ENCODE assay signal across 8 cellular contexts in genomic region chr12:52036587-52037171, GRCh38. TPM values are rescaled to one million over a fixed set of nuclear protein-coding genes. Genes with fewer than 3 reads are reported as not detected.
DNase-seq lines count a peak whose midpoint lies in the region; ATAC-seq, FAIRE-seq and TF ChIP-seq lines count a peak whose summit lies in the region.

No MANE protein-coding gene starts in this region.

- peaks cover 33% of the 10 kb centered on the region for H3K27me3 Mint-ChIP-seq in endothelial cell (ENCODE audit: unreplicated experiment)

- ATAC-seq in HG02973 (IDR thresholded peaks at IDR 0.05; ENCODE audit: unreplicated experiment), result peak; percentile 36

- TF ChIP-seq CTCF in endothelial cell (IDR thresholded peaks at IDR 0.05; ENCODE audit: unreplicated experiment), result no peak

- H3K36me3 Mint-ChIP-seq in endothelial cell (ENCODE audit: low read depth, unreplicated experiment), result no peaks in the 10 kb centered on the region

- H3K9me3 Mint-ChIP-seq in endothelial cell (ENCODE audit: unreplicated experiment), result no peaks in the 10 kb centered on the region

- H3K4me1 Mint-ChIP-seq in endothelial cell (ENCODE audit: unreplicated experiment), result peaks cover 24% of the 10 kb centered on the region

- no peak overlapping the region for H3K4me3 Mint-ChIP-seq in endothelial cell (ENCODE audit: unreplicated experiment)

- DNase-seq in GM12892 (ENCODE audit: insufficient read length), result peak; percentile 54
- DNase-seq in NCI-H748 (lab: John Stamatoyannopoulos, UW; ENCODE audit: unreplicated experiment), result peak; percentile 78
- peak; percentile 83 for DNase-seq in activated T-cell treated with anti-CD3 and anti-CD28 coated beads for 1 hour (ENCODE audit: low read depth)
- peak; percentile 59 for DNase-seq in endothelial cell (ENCODE audit: low spot score)
- peak; percentile 76 for DNase-seq in midbrain (lab: John Stamatoyannopoulos, UW)
- DNase-seq in stimulated activated CD8-positive, alpha-beta memory T cell treated with anti-CD3 and anti-CD28 coated beads, Interleukin-2, amount 100 ng/mL, for 48 hours (ENCODE audit: low read depth in 2 of 2), result peak; percentile 71 to 72
- DNase-seq in OCI-M2 (lab: John Stamatoyannopoulos, UW; ENCODE audit: unreplicated experiment), result no peak

- no peak overlapping the region for H3K27ac Mint-ChIP-seq in endothelial cell (ENCODE audit: unreplicated experiment)

- peak; percentile 58 for FAIRE-seq in GM12892 (lab: Jason Lieb, UNC)

- TF ChIP-seq POLR2A in GM12892 (IDR thresholded peaks at IDR 0.05; ENCODE audit: low read depth, low read length), result no peak

RNA-seq across cellular contexts. Expression of gene NR4A1, which starts 14.6 kb away (rescaled TPM):
- 3.3 TPM for polyA plus RNA-seq in GM12892 (2012; ENCODE audit: missing spikeins)
- total RNA-seq in endothelial cell (ENCODE audit: unreplicated experiment), result 1.0 TPM

RNA-seq across cellular contexts. Expression of gene TAMALIN, which starts 29.9 kb away (rescaled TPM):
- 0.57 TPM for polyA plus RNA-seq in GM12892 (2012; ENCODE audit: missing spikeins)
- total RNA-seq in endothelial cell (ENCODE audit: unreplicated experiment), result 29.7 TPM

RNA-seq across cellular contexts. Expression of gene ATG101, which starts 33.1 kb away (rescaled TPM):
- 13.5 TPM for polyA plus RNA-seq in GM12892 (2012; ENCODE audit: missing spikeins)
- 30.6 TPM for total RNA-seq in endothelial cell (ENCODE audit: unreplicated experiment)

RNA-seq across cellular contexts. Expression of gene SMIM41, which starts 42.8 kb away (rescaled TPM):
- polyA plus RNA-seq in GM12892 (2012; ENCODE audit: missing spikeins), result not detected
- total RNA-seq in endothelial cell (ENCODE audit: unreplicated experiment), result not detected
